26 cellular contexts compared by ENCODE assay signal in genomic region chr14:105605501-105606304, GRCh38.
A peak's percentile ranks its signal among the peaks of the same experiment; 100 is the strongest.
DNase-seq lines count a peak whose midpoint lies in the region; ATAC-seq, FAIRE-seq and TF ChIP-seq lines count a peak whose summit lies in the region.
"Had no signal": no experiment of that assay in that cellular context is flagged by ENCODE, and none has a peak within 500 bp of the region (broad histone marks: within the 10 kb centered on the region; RNA-seq: fewer than 3 reads in every experiment).

No MANE protein-coding gene starts in this region.

- H3K4me1 ChIP-seq in right atrium auricular region (no peaks in the 10 kb centered on the region), aorta (ENCODE audit: control insufficient read depth in 1 of 2, insufficient read depth in 2 of 2, low read length in 2 of 2) (no peaks in the 10 kb centered on the region)
- H3K4me1 ChIP-seq: gastrocnemius medialis had no signal

- H3K4me3 ChIP-seq in right atrium auricular region (no peak overlapping the region), aorta (ENCODE audit: low read length in 2 of 2) (no peak overlapping the region)
- H3K4me3 ChIP-seq: dorsolateral prefrontal cortex, gastrocnemius medialis, skin epidermis had no signal

- TF ChIP-seq CTCF in right atrium auricular region (IDR thresholded peaks at IDR 0.05): no peak
- TF ChIP-seq CTCF in activated B cell treated with CpG ODN at 0.5 μM for 24 hours (IDR thresholded peaks at IDR 0.05): no peak

- H3K27ac ChIP-seq in right atrium auricular region (no peak overlapping the region), aorta (ENCODE audit: low read depth in 1 of 2, low read length in 2 of 2) (no peak overlapping the region)
- H3K27ac ChIP-seq: dorsolateral prefrontal cortex, gastrocnemius medialis, KMS-11, skin epidermis had no signal

- WGBS in aorta, 2 donors: 87 to 88% methylated on average over 21 of the region's 21 CpGs

- CTCF ChIA-PET in activated B cell treated with CpG ODN at 0.5 μM for 24 hours (lab: Charles Lee): no interaction called here

- no peaks in the 10 kb centered on the region for H3K36me3 ChIP-seq in right atrium auricular region
- H3K36me3 ChIP-seq in aorta (ENCODE audit: control insufficient read depth in 1 of 2, insufficient read depth in 2 of 2, low read length in 1 of 2): no peaks in the 10 kb centered on the region
- H3K36me3 ChIP-seq: gastrocnemius medialis had no signal

- H3K4me1 Mint-ChIP-seq in activated B cell treated with CpG ODN at 0.5 μM for 24 hours: peaks cover 16% of the 10 kb centered on the region
- H3K4me1 Mint-ChIP-seq: activated T-helper 17 cell treated with anti-CD3 and anti-CD28 coated beads, Interleukin-2, amount 50 U/mL, for 72 hours; central memory CD8-positive, alpha-beta T cell; naive thymus-derived CD4-positive, alpha-beta T cell had no signal

- H3K36me3 Mint-ChIP-seq in activated B cell treated with CpG ODN at 0.5 μM for 24 hours (ENCODE audit: low read depth): no peaks in the 10 kb centered on the region
- H3K36me3 Mint-ChIP-seq: activated CD8-positive, alpha-beta memory T cell treated with anti-CD3 and anti-CD28 coated beads, Interleukin-2, amount 10 ng/mL, durations not matched to agents 7 days and 5 days; naive thymus-derived CD4-positive, alpha-beta T cell had no signal

- H3K27me3 ChIP-seq in right atrium auricular region (no peaks in the 10 kb centered on the region), aorta (ENCODE audit: control insufficient read depth in 1 of 2, insufficient read depth in 2 of 2, low read length in 1 of 2) (no peaks in the 10 kb centered on the region)
- H3K27me3 ChIP-seq: gastrocnemius medialis had no signal

- no peaks in the 10 kb centered on the region for H3K27me3 Mint-ChIP-seq in activated B cell treated with CpG ODN at 0.5 μM for 24 hours
- H3K27me3 Mint-ChIP-seq: activated CD8-positive, alpha-beta memory T cell treated with anti-CD3 and anti-CD28 coated beads, Interleukin-2, amount 10 ng/mL, durations not matched to agents 7 days and 5 days; central memory CD8-positive, alpha-beta T cell; naive thymus-derived CD4-positive, alpha-beta T cell had no signal

- H3K9me3 ChIP-seq in right atrium auricular region (no peaks in the 10 kb centered on the region), aorta (ENCODE audit: control insufficient read depth, low read length) (no peaks in the 10 kb centered on the region)
- H3K9me3 ChIP-seq: gastrocnemius medialis had no signal

- POLR2A ChIA-PET in activated B cell treated with CpG ODN at 0.5 μM for 24 hours (lab: Charles Lee): interaction anchor here (0.9 kb wide), 1 partner anchor 41 kb away, joined by 3 read pairs; no protein-coding TSS in a partner anchor

- ATAC-seq in Right ventricle myocardium inferior: no peak
- ATAC-seq in activated B cell treated with CpG ODN at 0.5 μM for 24 hours (ENCODE audit: low read depth): no peak
- ATAC-seq in aorta (ENCODE audit: low FRiP score): no peak
- ATAC-seq: activated T-helper 17 cell treated with anti-CD3 and anti-CD28 coated beads, Interleukin-2, amount 50 U/mL, for 72 hours; gastrocnemius medialis; left cardiac atrium; naive thymus-derived CD4-positive, alpha-beta T cell had no signal

- FAIRE-seq in urothelium cell line (lab: Jason Lieb, UNC): no peak
- FAIRE-seq: HTR-8/SVneo had no signal

- no peak overlapping the region for H3K4me3 Mint-ChIP-seq in activated B cell treated with CpG ODN at 0.5 μM for 24 hours
- H3K4me3 Mint-ChIP-seq: activated CD8-positive, alpha-beta memory T cell treated with anti-CD3 and anti-CD28 coated beads, Interleukin-2, amount 10 ng/mL, durations not matched to agents 7 days and 5 days; activated T-helper 17 cell treated with anti-CD3 and anti-CD28 coated beads, Interleukin-2, amount 50 U/mL, for 72 hours; central memory CD8-positive, alpha-beta T cell; naive thymus-derived CD4-positive, alpha-beta T cell had no signal

- intact Hi-C loops in Right ventricle myocardium inferior (cut with DNase I) (no loop called here), activated B cell treated with CpG ODN at 0.5 μM for 24 hours (cut with micrococcal nuclease) (loop anchor here (10.0 kb wide), 1 partner anchor 49 kb away; no protein-coding TSS in a partner anchor), aorta (cut with DNase I) (no loop called here)

- H3K9me3 Mint-ChIP-seq in activated B cell treated with CpG ODN at 0.5 μM for 24 hours: no peaks in the 10 kb centered on the region
- H3K9me3 Mint-ChIP-seq: activated T-helper 17 cell treated with anti-CD3 and anti-CD28 coated beads, Interleukin-2, amount 50 U/mL, for 72 hours; central memory CD8-positive, alpha-beta T cell; naive thymus-derived CD4-positive, alpha-beta T cell had no signal

- DNase-seq in right atrium auricular region (ENCODE audit: low spot score) (peak; percentile 30), Right ventricle myocardium inferior (ENCODE audit: missing footprints) (no peak), activated B cell treated with CpG ODN at 0.5 μM for 24 hours (peak; percentile 13), mesenteric fat pad (ENCODE audit: low spot score) (peak; percentile 89), aorta (peak; percentile 39 to 70), urothelium cell line (ENCODE audit: low spot score) (no peak), NCI-H510A (lab: John Stamatoyannopoulos, UW) (no peak)
- DNase-seq: activated CD4-positive, alpha-beta T cell treated with anti-CD3 and anti-CD28 coated beads for 48 hours; activated CD8-positive, alpha-beta memory T cell treated with anti-CD3 and anti-CD28 coated beads, Interleukin-2, amount 10 ng/mL, durations not matched to agents 7 days and 5 days; DND-41; gastrocnemius medialis; HCEC 1CT; left cardiac atrium; naive thymus-derived CD4-positive, alpha-beta T cell; NCI-H1436 treated with DMSO at 0.1 percent for 48 hours; NCI-H2107; NCI-H446; nucleus accumbens; OCI-M1; trophoblast cell had no signal

- H3K27ac Mint-ChIP-seq in activated B cell treated with CpG ODN at 0.5 μM for 24 hours: no peak overlapping the region
- H3K27ac Mint-ChIP-seq: activated CD8-positive, alpha-beta memory T cell treated with anti-CD3 and anti-CD28 coated beads, Interleukin-2, amount 10 ng/mL, durations not matched to agents 7 days and 5 days; activated T-helper 17 cell treated with anti-CD3 and anti-CD28 coated beads, Interleukin-2, amount 50 U/mL, for 72 hours; naive thymus-derived CD4-positive, alpha-beta T cell had no signal

Comparison
In these comparisons a context has a peak if more than half of its experiments do, and no peak if none do; other contexts are left out.
1. DNase-seq: peak in right atrium auricular region (single experiment), activated B cell treated with CpG ODN at 0.5 μM for 24 hours (single experiment), mesenteric fat pad (single experiment) and aorta (2 of 2); none in Right ventricle myocardium inferior (single experiment), urothelium cell line (single experiment) and NCI-H510A (single experiment).